ENCODE assay signal across 8 cellular contexts in genomic region chr5:131266370-131266769, GRCh38. TPM values are rescaled to one million over a fixed set of nuclear protein-coding genes. Genes with fewer than 3 reads are reported as not detected.
DNase-seq lines count a peak whose midpoint lies in the region; ATAC-seq and TF ChIP-seq lines count a peak whose summit lies in the region.
"Not testable (repeated sequence)": the region's sequence is repeated elsewhere in the genome, so short reads cannot be mapped to it uniquely, and the experiment has no call there.

No MANE protein-coding gene starts in this region.

- H3K4me3 ChIP-seq in effector memory CD4-positive, alpha-beta T cell (ENCODE audit: insufficient read depth, low read depth, low read length, poor library complexity, severe bottlenecking) = peak overlapping the region; percentile 99

- H3K4me1 Mint-ChIP-seq in CD14-positive monocyte (peaks cover 49% of the 10 kb centered on the region), IgD-negative memory B cell (peaks cover 38 to 43% (median 40%) of the 10 kb centered on the region in 3 donors), T-helper 17 cell (peaks cover 38% of the 10 kb centered on the region), neural crest cell (peaks cover 36% of the 10 kb centered on the region)
- peaks cover 48% of the 10 kb centered on the region for H3K4me1 Mint-ChIP-seq in activated CD8-positive, alpha-beta memory T cell treated with anti-CD3 and anti-CD28 coated beads, Interleukin-2, amount 10 ng/mL, durations not matched to agents 7 days and 5 days
- H3K4me1 Mint-ChIP-seq in stimulated activated memory B cell treated with anti-CD40 and anti-IgM and Interleukin-4, amounts not matched to agents 10 μg/mL and 1 μg/mL and 100 μg/mL, for 72 hours = peaks cover 47% of the 10 kb centered on the region

- not testable (repeated sequence) for H3K9me3 Mint-ChIP-seq in CD14-positive monocyte; IgD-negative memory B cell; activated CD8-positive, alpha-beta memory T cell treated with anti-CD3 and anti-CD28 coated beads, Interleukin-2, amount 10 ng/mL, durations not matched to agents 7 days and 5 days (ENCODE audit: low read depth); activated naive CD4-positive, alpha-beta T cell treated with anti-CD3 and anti-CD28 coated beads, Interleukin-2, amount 50 U/mL, for 72 hours; neural crest cell; stimulated activated memory B cell treated with anti-CD40 and anti-IgM and Interleukin-4, amounts not matched to agents 10 μg/mL and 1 μg/mL and 100 μg/mL, for 72 hours

- not testable (repeated sequence) for H3K27me3 ChIP-seq in effector memory CD4-positive, alpha-beta T cell (replicated peaks; ENCODE audit: control insufficient read depth, insufficient read depth, low read length, poor library complexity, severe bottlenecking)

- H3K4me3 Mint-ChIP-seq in CD14-positive monocyte = peak overlapping the region in 1 of 2 donors; percentile 55
- peak overlapping the region; percentile 78 to 92 (median 86) for H3K4me3 Mint-ChIP-seq in IgD-negative memory B cell
- peak overlapping the region; percentile 88 for H3K4me3 Mint-ChIP-seq in T-helper 17 cell
- H3K4me3 Mint-ChIP-seq in activated CD8-positive, alpha-beta memory T cell treated with anti-CD3 and anti-CD28 coated beads, Interleukin-2, amount 10 ng/mL, durations not matched to agents 7 days and 5 days = peak overlapping the region; percentile 77
- peak overlapping the region; percentile 59 for H3K4me3 Mint-ChIP-seq in neural crest cell
- peak overlapping the region; percentile 80 for H3K4me3 Mint-ChIP-seq in stimulated activated memory B cell treated with anti-CD40 and anti-IgM and Interleukin-4, amounts not matched to agents 10 μg/mL and 1 μg/mL and 100 μg/mL, for 72 hours

- TF ChIP-seq CTCF in CD14-positive monocyte (IDR thresholded peaks at IDR 0.05); neural crest cell (conservative IDR thresholded peaks at IDR 0.05): not testable (repeated sequence)

- H3K4me1 ChIP-seq in effector memory CD4-positive, alpha-beta T cell (ENCODE audit: control insufficient read depth, insufficient read depth, low read length, poor library complexity, severe bottlenecking) = peaks cover 35% of the 10 kb centered on the region

- not testable (repeated sequence) for H3K9me3 ChIP-seq in T-helper 17 cell (ENCODE audit: control insufficient read depth, low read length, poor library complexity, severe bottlenecking); effector memory CD4-positive, alpha-beta T cell (ENCODE audit: control insufficient read depth, low read length)

- not testable (repeated sequence) for H3K36me3 Mint-ChIP-seq in CD14-positive monocyte; IgD-negative memory B cell; T-helper 17 cell (ENCODE audit: low read depth); neural crest cell (ENCODE audit: low read depth); stimulated activated memory B cell treated with anti-CD40 and anti-IgM and Interleukin-4, amounts not matched to agents 10 μg/mL and 1 μg/mL and 100 μg/mL, for 72 hours
- H3K36me3 Mint-ChIP-seq in activated CD8-positive, alpha-beta memory T cell treated with anti-CD3 and anti-CD28 coated beads, Interleukin-2, amount 10 ng/mL, durations not matched to agents 7 days and 5 days = peaks cover 30% of the 10 kb centered on the region
- H3K36me3 Mint-ChIP-seq in activated naive CD4-positive, alpha-beta T cell treated with anti-CD3 and anti-CD28 coated beads, Interleukin-2, amount 50 U/mL, for 72 hours = peaks cover 13 to 31% of the 10 kb centered on the region in 2 donors

- not testable (repeated sequence) for H3K27me3 Mint-ChIP-seq in CD14-positive monocyte (ENCODE audit: low read depth in 3 of 3); IgD-negative memory B cell; T-helper 17 cell; activated CD8-positive, alpha-beta memory T cell treated with anti-CD3 and anti-CD28 coated beads, Interleukin-2, amount 10 ng/mL, durations not matched to agents 7 days and 5 days; neural crest cell (ENCODE audit: low read depth); stimulated activated memory B cell treated with anti-CD40 and anti-IgM and Interleukin-4, amounts not matched to agents 10 μg/mL and 1 μg/mL and 100 μg/mL, for 72 hours

- CTCF ChIA-PET in activated CD8-positive, alpha-beta memory T cell treated with anti-CD3 and anti-CD28 coated beads, Interleukin-2, amount 10 ng/mL, durations not matched to agents 7 days and 5 days (lab: Charles Lee) = interaction anchor here (0.7 to 8.7 kb wide), 12 partner anchors 8 to 116 kb away, joined by 3 to 94 read pairs (median 7); partner anchors contain the start of gene HINT1

- not testable (repeated sequence) for H3K36me3 ChIP-seq in effector memory CD4-positive, alpha-beta T cell (ENCODE audit: control insufficient read depth, insufficient read depth, low read length)

- not testable (repeated sequence) for DNase-seq in CD14-positive monocyte (ENCODE audit: low spot score); T-helper 17 cell; activated naive CD4-positive, alpha-beta T cell treated with anti-CD3 and anti-CD28 coated beads, Interleukin-2, amount 50 U/mL, for 72 hours (ENCODE audit: low spot score in 2 of 2); effector memory CD4-positive, alpha-beta T cell; neural crest cell (ENCODE audit: low read depth, low spot score)
- DNase-seq in activated CD8-positive, alpha-beta memory T cell treated with anti-CD3 and anti-CD28 coated beads, Interleukin-2, amount 10 ng/mL, durations not matched to agents 7 days and 5 days = peak; percentile 71

- ATAC-seq in T-helper 17 cell; activated CD8-positive, alpha-beta memory T cell treated with anti-CD3 and anti-CD28 coated beads, Interleukin-2, amount 10 ng/mL, durations not matched to agents 7 days and 5 days; activated naive CD4-positive, alpha-beta T cell treated with anti-CD3 and anti-CD28 coated beads, Interleukin-2, amount 50 U/mL, for 72 hours; stimulated activated memory B cell treated with anti-CD40 and anti-IgM and Interleukin-4, amounts not matched to agents 10 μg/mL and 1 μg/mL and 100 μg/mL, for 72 hours: not testable (repeated sequence)

- peak overlapping the region in 6 of 7 donors; percentile 25 to 65 (median 48) for H3K27ac Mint-ChIP-seq in CD14-positive monocyte
- H3K27ac Mint-ChIP-seq in IgD-negative memory B cell = peak overlapping the region; percentile 48 to 94 (median 81)
- peak overlapping the region; percentile 98 for H3K27ac Mint-ChIP-seq in T-helper 17 cell
- H3K27ac Mint-ChIP-seq in activated CD8-positive, alpha-beta memory T cell treated with anti-CD3 and anti-CD28 coated beads, Interleukin-2, amount 10 ng/mL, durations not matched to agents 7 days and 5 days = peak overlapping the region; percentile 92
- H3K27ac Mint-ChIP-seq in activated naive CD4-positive, alpha-beta T cell treated with anti-CD3 and anti-CD28 coated beads, Interleukin-2, amount 50 U/mL, for 72 hours = peak overlapping the region; percentile 94 to 98
- not testable (repeated sequence) for H3K27ac Mint-ChIP-seq in neural crest cell (ENCODE audit: unreplicated experiment)
- peak overlapping the region; percentile 83 for H3K27ac Mint-ChIP-seq in stimulated activated memory B cell treated with anti-CD40 and anti-IgM and Interleukin-4, amounts not matched to agents 10 μg/mL and 1 μg/mL and 100 μg/mL, for 72 hours

- intact Hi-C loops in CD14-positive monocyte (cut with micrococcal nuclease) = not testable (repeated sequence)

- peak overlapping the region; percentile 98 for H3K27ac ChIP-seq in effector memory CD4-positive, alpha-beta T cell (ENCODE audit: insufficient read depth, low read length, poor library complexity, severe bottlenecking)

RNA-seq across cellular contexts. Expression of gene CDC42SE2, which starts 2.5 kb away (rescaled TPM):
- polyA plus RNA-seq in CD14-positive monocyte (100 to 1,000 TPM in 1 of 2 donors, 10 to 100 TPM in 1; 92.6 to 135 TPM), IgD-negative memory B cell (248 TPM)
- total RNA-seq in T-helper 17 cell (100 to 1,000 TPM; 215 to 245 TPM), neural crest cell (24.1 and 25.5 TPM in 2 replicates)
- total RNA-seq in activated CD8-positive, alpha-beta memory T cell treated with anti-CD3 and anti-CD28 coated beads, Interleukin-2, amount 10 ng/mL, durations not matched to agents 7 days and 5 days = 100 to 1,000 TPM; 118 to 149 TPM
- 100 to 1,000 TPM in 1 of 2 donors, 10 to 100 TPM in 1; 84.6 to 102 TPM for total RNA-seq in activated naive CD4-positive, alpha-beta T cell treated with anti-CD3 and anti-CD28 coated beads, Interleukin-2, amount 50 U/mL, for 72 hours
